ENCODE assay signal across 1 cellular context in genomic region chr6:137873273-137873762, GRCh38.
TF ChIP-seq lines count a peak whose summit lies in the region.

No MANE protein-coding gene starts in this region.

TF ChIP-seq in K562, 482 proteins besides CTCF, POLR2A, EP300 and RAD21 (continued from another document):
- no peak for TF ChIP-seq BCL6 (CRISPR knock-in tag; IDR thresholded peaks at IDR 0.05)
- TF ChIP-seq CEBPG (CRISPR knock-in tag; IDR thresholded peaks at IDR 0.05): no peak
- peak in 1 of 2 experiments; percentile 73; a peak in 2 of 4 replicates for TF ChIP-seq CEBPG (tag; conservative IDR thresholded peaks at IDR 0.05 in 1 of 2, IDR thresholded peaks at IDR 0.05 in 1 of 2)
- TF ChIP-seq TAF1 (IDR thresholded peaks at IDR 0.05; ENCODE audit: control insufficient read depth, extremely low read depth, insufficient read depth, low read length, severe bottlenecking): no peak
- 0 out of 2 replicates have a peak, but pooled peaks have one; percentile 34 for TF ChIP-seq ZFP30 (CRISPR knock-in tag; IDR thresholded peaks at IDR 0.05; ENCODE audit: borderline replicate concordance)
- no peak for TF ChIP-seq SIX5 (IDR thresholded peaks at IDR 0.05; ENCODE audit: borderline replicate concordance in 1 of 2, insufficient read depth in 1 of 2, low read depth in 1 of 2, low read length in 2 of 2)
- no peak for TF ChIP-seq ZNF274 (IDR thresholded peaks at IDR 0.05; ENCODE audit: borderline replicate concordance, low read depth, low read length)
- TF ChIP-seq, protein P1, sequence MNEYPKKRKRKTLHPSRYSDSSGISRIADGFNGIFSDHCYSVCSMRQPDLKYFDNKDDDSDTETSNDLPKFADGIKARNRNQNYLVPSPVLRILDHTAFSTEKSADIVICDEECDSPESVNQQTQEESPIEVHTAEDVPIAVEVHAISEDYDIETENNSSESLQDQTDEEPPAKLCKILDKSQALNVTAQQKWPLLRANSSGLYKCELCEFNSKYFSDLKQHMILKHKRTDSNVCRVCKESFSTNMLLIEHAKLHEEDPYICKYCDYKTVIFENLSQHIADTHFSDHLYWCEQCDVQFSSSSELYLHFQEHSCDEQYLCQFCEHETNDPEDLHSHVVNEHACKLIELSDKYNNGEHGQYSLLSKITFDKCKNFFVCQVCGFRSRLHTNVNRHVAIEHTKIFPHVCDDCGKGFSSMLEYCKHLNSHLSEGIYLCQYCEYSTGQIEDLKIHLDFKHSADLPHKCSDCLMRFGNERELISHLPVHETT (CRISPR knock-in tag; conservative IDR thresholded peaks at IDR 0.05 in 1 of 2, IDR thresholded peaks at IDR 0.05 in 1 of 2): 0 out of 4 replicates have a peak, but pooled peaks of 1 of the 2 experiments have one; percentile 36
- no peak for TF ChIP-seq MED1 (CRISPR knock-in tag; IDR thresholded peaks at IDR 0.05; ENCODE audit: borderline replicate concordance)
- TF ChIP-seq HMGXB4 (CRISPR knock-in tag; IDR thresholded peaks at IDR 0.05): no peak
- TF ChIP-seq CEBPB (tag; IDR thresholded peaks at IDR 0.05): peak; percentile 81
- no peak for TF ChIP-seq ZBTB8A (IDR thresholded peaks at IDR 0.05; ENCODE audit: partially characterized antibody)
- no peak for TF ChIP-seq TAF9B (IDR thresholded peaks at IDR 0.05; ENCODE audit: partially characterized antibody)
- TF ChIP-seq ZBTB11 (CRISPR knock-in tag; IDR thresholded peaks at IDR 0.05): no peak
- TF ChIP-seq IRF2 (CRISPR knock-in tag; IDR thresholded peaks at IDR 0.05): no peak
- no peak for TF ChIP-seq CC2D1A (IDR thresholded peaks at IDR 0.05)
- no peak for TF ChIP-seq DEAF1 (CRISPR knock-in tag; IDR thresholded peaks at IDR 0.05)
- no peak for TF ChIP-seq ELF1 (tag; IDR thresholded peaks at IDR 0.05)
- peak; percentile 56; the same call in 1 of the 2 replicates for TF ChIP-seq KLF13 (tag; IDR thresholded peaks at IDR 0.05; ENCODE audit: borderline replicate concordance, low read depth)
- no peak for TF ChIP-seq ZNF551 (CRISPR knock-in tag; IDR thresholded peaks at IDR 0.05)
- no peak for TF ChIP-seq ZNF140 (CRISPR knock-in tag; IDR thresholded peaks at IDR 0.05)
- no peak for TF ChIP-seq NFIC (IDR thresholded peaks at IDR 0.05)
- TF ChIP-seq RB1 (IDR thresholded peaks at IDR 0.05; ENCODE audit: low read depth): no peak
